In the genomic region with DNA sequence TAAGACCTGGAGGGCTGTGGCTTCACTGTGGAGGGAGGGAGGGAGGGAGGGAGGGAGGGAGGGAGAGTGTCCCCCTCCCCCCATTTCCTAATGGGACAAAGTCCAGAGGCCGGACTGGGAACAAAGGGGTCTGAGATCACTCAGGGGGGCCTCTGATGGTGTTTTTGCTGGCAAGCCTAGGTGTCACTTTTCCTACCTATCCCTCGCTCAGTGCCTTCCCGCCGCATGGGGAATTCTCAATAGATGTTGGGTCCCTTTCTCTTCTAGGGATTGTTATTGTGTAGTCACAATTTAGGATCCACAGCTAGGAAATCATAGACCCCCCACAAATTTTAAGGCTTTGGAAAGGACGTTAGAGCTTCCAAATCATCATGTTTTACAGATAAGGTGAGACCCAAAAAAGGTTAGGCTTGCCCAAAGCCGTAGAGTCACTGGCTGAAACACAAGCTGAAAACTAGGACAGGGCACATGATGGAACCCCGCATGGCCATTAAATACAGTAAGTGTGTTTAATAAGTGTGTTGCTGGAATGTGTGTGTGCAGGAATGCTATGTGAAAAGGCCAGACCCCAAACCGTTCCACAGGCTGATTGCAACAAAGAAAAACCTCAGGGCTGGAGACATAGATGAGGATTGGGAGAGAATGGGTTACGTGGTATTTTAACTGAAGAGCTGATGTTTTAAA, we compare ENCODE assay signal across 7 cellular contexts. TPM values are rescaled to one million over a fixed set of nuclear protein-coding genes. Genes with fewer than 3 reads are reported as not detected.
DNase-seq lines count a peak whose midpoint lies in the region; ATAC-seq and TF ChIP-seq lines count a peak whose summit lies in the region.

No MANE protein-coding gene starts in this region.

- intact Hi-C loops in IMR-90 (cut with micrococcal nuclease), result no loop called here

- no peaks in the 10 kb centered on the region for H3K9me3 ChIP-seq in IMR-90 (ENCODE audit: control insufficient read depth, insufficient read depth, low read length)
- no peaks in the 10 kb centered on the region for H3K9me3 ChIP-seq in stomach smooth muscle (ENCODE audit: control insufficient read depth in 2 of 2, low read length in 2 of 2)

- H3K27me3 ChIP-seq in IMR-90 (ENCODE audit: control insufficient read depth, insufficient read depth, low read length) (no peaks in the 10 kb centered on the region), stomach smooth muscle (ENCODE audit: control insufficient read depth in 1 of 2, insufficient read depth in 2 of 2, low read length in 2 of 2) (no peaks in the 10 kb centered on the region)

- H2AFZ ChIP-seq in IMR-90 (replicated peaks; ENCODE audit: low read length, poor library complexity), result peak overlapping the region; percentile 75

- dilution Hi-C loops in IMR-90 (cut with HindIII; ENCODE audit: low sequenced_read_pairs, unreplicated experiment), result no loop called here

- peak overlapping the region; percentile 97 for H4K5ac ChIP-seq in IMR-90 (ENCODE audit: low read depth, low read length)

- H3K9me3 Mint-ChIP-seq in activated naive CD8-positive, alpha-beta T cell treated with anti-CD3 and anti-CD28 coated beads, Interleukin-2, amount 10 ng/mL, durations not matched to agents 7 days and 5 days, result no peaks in the 10 kb centered on the region

- peak overlapping the region; percentile 100 for H3K23ac ChIP-seq in IMR-90 (ENCODE audit: low read depth, low read length)

- H3K56ac ChIP-seq in IMR-90 (ENCODE audit: extremely low read depth, insufficient read depth, low read length), result peak overlapping the region; percentile 96

- H3K27ac ChIP-seq in IMR-90 (ENCODE audit: insufficient read depth, low read length), result peak overlapping the region; percentile 99
- H3K27ac ChIP-seq in stomach smooth muscle (ENCODE audit: low read length), result peak overlapping the region; percentile 96

- peak overlapping the region; percentile 96 for H2AK5ac ChIP-seq in IMR-90 (ENCODE audit: low read depth, low read length)

- POLR2A ChIA-PET in IMR-90 (lab: Charles Lee; ENCODE audit: unreplicated experiment), result interaction anchor here (1.2 kb wide), 1 partner anchor 110 kb away, joined by 3 read pairs; no protein-coding TSS in a partner anchor
- POLR2A ChIA-PET in activated naive CD8-positive, alpha-beta T cell treated with anti-CD3 and anti-CD28 coated beads, Interleukin-2, amount 10 ng/mL, durations not matched to agents 7 days and 5 days (lab: Charles Lee), result interaction anchor here (1.0 to 1.1 kb wide), 2 partner anchors 9 to 53 kb away, joined by 3 to 5 read pairs; no protein-coding TSS in a partner anchor

- peaks cover 7 to 40% of the 10 kb centered on the region in 2 experiments for H3K79me1 ChIP-seq in IMR-90 (ENCODE audit: low read depth in 1 of 2, low read length in 2 of 2)

- H3K4me2 ChIP-seq in IMR-90 (ENCODE audit: low read depth, low read length), result peak overlapping the region; percentile 58

- H3K27ac Mint-ChIP-seq in activated naive CD8-positive, alpha-beta T cell treated with anti-CD3 and anti-CD28 coated beads, Interleukin-2, amount 10 ng/mL, durations not matched to agents 7 days and 5 days, result peak overlapping the region; percentile 31

- peak overlapping the region; percentile 98 for H3K18ac ChIP-seq in IMR-90 (ENCODE audit: low read depth, low read length)

- peaks cover 35% of the 10 kb centered on the region for H3K4me1 Mint-ChIP-seq in activated naive CD8-positive, alpha-beta T cell treated with anti-CD3 and anti-CD28 coated beads, Interleukin-2, amount 10 ng/mL, durations not matched to agents 7 days and 5 days

- no peak overlapping the region for H3K4me3 ChIP-seq in IMR-90 (ENCODE audit: insufficient read depth, low read depth, low read length)
- H3K4me3 ChIP-seq in stomach smooth muscle (ENCODE audit: low read length in 2 of 2), result peak overlapping the region in 1 of 2 donors; percentile 49

- peak overlapping the region; percentile 100 for H4K91ac ChIP-seq in IMR-90 (ENCODE audit: insufficient read depth, low read depth, low read length)

- H3K4ac ChIP-seq in IMR-90 (ENCODE audit: low read depth, low read length), result peak overlapping the region; percentile 98

- H3K9ac ChIP-seq in IMR-90 (ENCODE audit: low read depth, low read length) (peak overlapping the region; percentile 83), stomach smooth muscle (ENCODE audit: low read length in 2 of 2) (peak overlapping the region; percentile 52 to 60)

- in situ Hi-C loops in IMR-90 (cut with MboI; ENCODE audit: low sequenced_read_pairs), result no loop called here

- no peaks in the 10 kb centered on the region for H3K27me3 Mint-ChIP-seq in activated naive CD8-positive, alpha-beta T cell treated with anti-CD3 and anti-CD28 coated beads, Interleukin-2, amount 10 ng/mL, durations not matched to agents 7 days and 5 days

- no peaks in the 10 kb centered on the region for H3K36me3 ChIP-seq in IMR-90 (ENCODE audit: control insufficient read depth, insufficient read depth, low read length)
- no peaks in the 10 kb centered on the region for H3K36me3 ChIP-seq in stomach smooth muscle (ENCODE audit: control insufficient read depth in 2 of 2, insufficient read depth in 2 of 2, low read length in 2 of 2)

- H3K4me1 ChIP-seq in IMR-90 (ENCODE audit: control insufficient read depth, insufficient read depth, low read length) (peaks cover 33% of the 10 kb centered on the region), stomach smooth muscle (ENCODE audit: control insufficient read depth, insufficient read depth, low read length) (peaks cover 45% of the 10 kb centered on the region)

- no peak for TF ChIP-seq RAD21 in IMR-90 (IDR thresholded peaks at IDR 0.05; ENCODE audit: low read length)

- no TSS peak for BruUV-seq in IMR-90 (replicated peaks; lab: Mats Ljungman, UMichigan)

- peak overlapping the region; percentile 92 to 99 for H4K8ac ChIP-seq in IMR-90 (ENCODE audit: low read depth in 2 of 2, low read length in 2 of 2)

- peak overlapping the region; percentile 98 for H3K14ac ChIP-seq in IMR-90 (replicated peaks; ENCODE audit: low read depth, low read length)

- H3K36me3 Mint-ChIP-seq in activated naive CD8-positive, alpha-beta T cell treated with anti-CD3 and anti-CD28 coated beads, Interleukin-2, amount 10 ng/mL, durations not matched to agents 7 days and 5 days, result no peaks in the 10 kb centered on the region

- H2AK9ac ChIP-seq in IMR-90 (replicated peaks; ENCODE audit: low read depth, low read length, poor library complexity), result peak overlapping the region; percentile 95

- peak overlapping the region; percentile 100 for H2BK120ac ChIP-seq in IMR-90 (ENCODE audit: low read depth, low read length)

- peak overlapping the region; percentile 100; the same call in 2 of the 3 replicates for H2BK15ac ChIP-seq in IMR-90 (ENCODE audit: low read depth, low read length)

- H3K4me3 Mint-ChIP-seq in activated naive CD8-positive, alpha-beta T cell treated with anti-CD3 and anti-CD28 coated beads, Interleukin-2, amount 10 ng/mL, durations not matched to agents 7 days and 5 days, result peak overlapping the region; percentile 4

- peaks cover 28% of the 10 kb centered on the region for H3K9me1 ChIP-seq in IMR-90 (ENCODE audit: insufficient read depth, low read length)

- peaks cover under 1% of the 10 kb centered on the region; the same call in 1 of the 2 replicates for H4K20me1 ChIP-seq in IMR-90 (ENCODE audit: insufficient read depth, low read length)

- DNase-seq in IMR-90, result no peak
- DNase-seq in activated naive CD8-positive, alpha-beta T cell treated with anti-CD3 and anti-CD28 coated beads, Interleukin-2, amount 10 ng/mL, durations not matched to agents 7 days and 5 days, result no peak
- DNase-seq in left kidney (ENCODE audit: low read depth, low spot score), result peak; percentile 59
- no peak for DNase-seq in NCI-H2107 (lab: John Stamatoyannopoulos, UW)
- no peak for DNase-seq in stimulated activated CD4-positive, alpha-beta T cell treated with anti-CD3 and anti-CD28 coated beads, Interleukin-4, amount 100 ng/mL, for 4 hours

- 11% methylated on average over 3 of the region's 9 CpGs; no CpG with 5 or more reads in 1 of the 2 experiments for WGBS in IMR-90 (ENCODE audit: extremely low coverage in 2 of 2, insufficient read length in 1 of 2), 2 experiments

- peak; percentile 0 for ATAC-seq in IMR-90 (ENCODE audit: low read depth)
- ATAC-seq in activated naive CD8-positive, alpha-beta T cell treated with anti-CD3 and anti-CD28 coated beads, Interleukin-2, amount 10 ng/mL, durations not matched to agents 7 days and 5 days (ENCODE audit: low read depth), result no peak
- no peak for ATAC-seq in HG03097 (IDR thresholded peaks at IDR 0.05; ENCODE audit: low FRiP score, unreplicated experiment)

- H2BK20ac ChIP-seq in IMR-90 (ENCODE audit: low read depth, low read length), result peak overlapping the region; percentile 99

- 0 out of 2 replicates have a peak, but pooled peaks have one; percentile 40 for TF ChIP-seq POLR2A in IMR-90 (IDR thresholded peaks at IDR 0.05; ENCODE audit: low read depth, low read length)

- CTCF ChIA-PET in IMR-90 (lab: Yijun Ruan, JAX), result interaction anchor here (1.0 to 3.3 kb wide), 5 partner anchors 9 to 175 kb away, joined by 3 to 17 read pairs (median 3); no protein-coding TSS in a partner anchor

- TF ChIP-seq CTCF in IMR-90 (conservative IDR thresholded peaks at IDR 0.05; ENCODE audit: low read depth, low read length), result no peak

- peak overlapping the region; percentile 98 for H2BK5ac ChIP-seq in IMR-90 (ENCODE audit: low read depth, low read length, poor library complexity, severe bottlenecking)

TF ChIP-seq in IMR-90, 13 proteins besides CTCF, POLR2A, EP300 and RAD21:
- no peak for TF ChIP-seq CEBPB (IDR thresholded peaks at IDR 0.05; ENCODE audit: low read depth, low read length)
- TF ChIP-seq FOS (IDR thresholded peaks at IDR 0.05; ENCODE audit: low read depth, low read length), result no peak

RNA-seq across cellular contexts. Expression of gene FTH1, which starts 4.8 kb away (rescaled TPM):
- total RNA-seq in IMR-90 (2012; rRNA removed), result 344 and 385 TPM in 2 replicates
- polyA plus RNA-seq in IMR-90 (2012; rRNA removed), result 2,453 and 2,516 TPM in 2 replicates
- 1,842 and 5,333 TPM in 2 replicates for polyA plus RNA-seq in IMR-90 (2012; cell fraction: cytosol; rRNA removed)
- polyA plus RNA-seq in IMR-90 (2012; cell fraction: nucleus; rRNA removed; ENCODE audit: low replicate concordance), result 767 and 934 TPM in 2 replicates
- total RNA-seq in activated naive CD8-positive, alpha-beta T cell treated with anti-CD3 and anti-CD28 coated beads, Interleukin-2, amount 10 ng/mL, durations not matched to agents 7 days and 5 days, result 100 to 1,000 TPM; 793 to 808 TPM

RNA-seq across cellular contexts. Expression of gene BEST1, which starts 22.1 kb away (rescaled TPM):
- 0.83 and 0.90 TPM in 2 replicates for total RNA-seq in IMR-90 (2012; rRNA removed)
- polyA plus RNA-seq in IMR-90 (2012; rRNA removed), result 1.2 and 1.4 TPM in 2 replicates
- polyA plus RNA-seq in IMR-90 (2012; cell fraction: cytosol; rRNA removed), result 0.44 and 1.1 TPM in 2 replicates
- polyA plus RNA-seq in IMR-90 (2012; cell fraction: nucleus; rRNA removed; ENCODE audit: low replicate concordance), result 6.3 and 7.2 TPM in 2 replicates
- under 1 TPM; 0.20 to 0.30 TPM for total RNA-seq in activated naive CD8-positive, alpha-beta T cell treated with anti-CD3 and anti-CD28 coated beads, Interleukin-2, amount 10 ng/mL, durations not matched to agents 7 days and 5 days

RNA-seq across cellular contexts. Expression of gene RAB3IL1, which starts 54.9 kb away (rescaled TPM):
- total RNA-seq in IMR-90 (2012; rRNA removed), result 0.28 and 0.72 TPM in 2 replicates
- polyA plus RNA-seq in IMR-90 (2012; rRNA removed), result 1.9 TPM in 2 replicates
- 0.84 and 2.4 TPM in 2 replicates for polyA plus RNA-seq in IMR-90 (2012; cell fraction: cytosol; rRNA removed)
- polyA plus RNA-seq in IMR-90 (2012; cell fraction: nucleus; rRNA removed; ENCODE audit: low replicate concordance), result 2.7 and 2.8 TPM in 2 replicates
- total RNA-seq in activated naive CD8-positive, alpha-beta T cell treated with anti-CD3 and anti-CD28 coated beads, Interleukin-2, amount 10 ng/mL, durations not matched to agents 7 days and 5 days, result 1 to 10 TPM in 1 of 2 experiments, under 1 TPM in 1; 0.28 to 1.6 TPM
